In genomic region chr13:48201044-48201443, GRCh38 we compare ENCODE assay signal across 1 cellular context.
TF ChIP-seq lines count a peak whose summit lies in the region.

No MANE protein-coding gene starts in this region.

TF ChIP-seq in HepG2, 621 proteins besides CTCF, POLR2A, EP300 and RAD21 (continued from another document and continues in another):
- no peak for TF ChIP-seq AGO1 (IDR thresholded peaks at IDR 0.05; ENCODE audit: low read depth, low read length, poor library complexity, severe bottlenecking)
- TF ChIP-seq ZNF513 (CRISPR knock-in tag; conservative IDR thresholded peaks at IDR 0.05), result no peak
- TF ChIP-seq HOMEZ (CRISPR knock-in tag; IDR thresholded peaks at IDR 0.05; ENCODE audit: low read depth), result peak; percentile 85
- TF ChIP-seq FOXK2 (IDR thresholded peaks at IDR 0.05), result no peak
- no peak for TF ChIP-seq SMAD9 (CRISPR knock-in tag; IDR thresholded peaks at IDR 0.05)
- TF ChIP-seq CREB1 (IDR thresholded peaks at IDR 0.05), result no peak
- peak; percentile 22; the same call in 1 of the 2 replicates for TF ChIP-seq CREB1 (CRISPR knock-in tag; IDR thresholded peaks at IDR 0.05)
- 0 out of 2 replicates have a peak, but pooled peaks have one; percentile 16 for TF ChIP-seq SIX4 (CRISPR knock-in tag; IDR thresholded peaks at IDR 0.05)
- TF ChIP-seq ZNF646 (CRISPR knock-in tag; IDR thresholded peaks at IDR 0.05), result 0 out of 2 replicates have a peak, but pooled peaks have one; percentile 56
- no peak for TF ChIP-seq ZBTB40 (IDR thresholded peaks at IDR 0.05)
- TF ChIP-seq ZBTB40 (CRISPR knock-in tag; IDR thresholded peaks at IDR 0.05), result peak; percentile 81; the same call in 1 of the 2 replicates
- peak; percentile 95 for TF ChIP-seq POGZ (CRISPR knock-in tag; IDR thresholded peaks at IDR 0.05)
- 0 out of 2 replicates have a peak, but pooled peaks have one; percentile 45 for TF ChIP-seq ZBTB7B (CRISPR knock-in tag; IDR thresholded peaks at IDR 0.05)
- peak; percentile 36; the same call in 1 of the 2 replicates for TF ChIP-seq ZNF792 (CRISPR knock-in tag; IDR thresholded peaks at IDR 0.05)
- TF ChIP-seq ZFP36L1 (CRISPR knock-in tag; IDR thresholded peaks at IDR 0.05), result no peak
- no peak for TF ChIP-seq ZSCAN12 (CRISPR knock-in tag; IDR thresholded peaks at IDR 0.05)
- TF ChIP-seq SIX1 (CRISPR knock-in tag; IDR thresholded peaks at IDR 0.05; ENCODE audit: borderline replicate concordance), result peak; percentile 27; the same call in 1 of the 2 replicates
- TF ChIP-seq PRPF4 (IDR thresholded peaks at IDR 0.05; ENCODE audit: low read depth, low read length, poor library complexity, severe bottlenecking), result no peak
- no peak for TF ChIP-seq THAP11 (CRISPR knock-in tag; IDR thresholded peaks at IDR 0.05)
- TF ChIP-seq MED1 (CRISPR knock-in tag; IDR thresholded peaks at IDR 0.05), result peak; percentile 70
- no peak for TF ChIP-seq NRL (CRISPR knock-in tag; IDR thresholded peaks at IDR 0.05; ENCODE audit: borderline replicate concordance)
- TF ChIP-seq ZNF576 (CRISPR knock-in tag; IDR thresholded peaks at IDR 0.05), result no peak
- TF ChIP-seq ZNF619 (CRISPR knock-in tag; IDR thresholded peaks at IDR 0.05), result no peak
- no peak for TF ChIP-seq ZNF136 (CRISPR knock-in tag; IDR thresholded peaks at IDR 0.05; ENCODE audit: low read depth)
- peak; percentile 73 for TF ChIP-seq TEAD3 (CRISPR knock-in tag; optimal IDR thresholded peaks at IDR 0.05; ENCODE audit: borderline replicate concordance)
- peak; percentile 59; the same call in 1 of the 2 replicates for TF ChIP-seq ZNF547 (CRISPR knock-in tag; IDR thresholded peaks at IDR 0.05)
- TF ChIP-seq NFE2 (CRISPR knock-in tag; IDR thresholded peaks at IDR 0.05), result no peak
- no peak for TF ChIP-seq ZNF850 (CRISPR knock-in tag; conservative IDR thresholded peaks at IDR 0.05)
- TF ChIP-seq HIVEP1 (CRISPR knock-in tag; IDR thresholded peaks at IDR 0.05), result 0 out of 2 replicates have a peak, but pooled peaks have one; percentile 43
- no peak for TF ChIP-seq TRAFD1 (CRISPR knock-in tag; IDR thresholded peaks at IDR 0.05; ENCODE audit: borderline replicate concordance)
- no peak for TF ChIP-seq ZSCAN22 (CRISPR knock-in tag; IDR thresholded peaks at IDR 0.05)
- no peak for TF ChIP-seq ZNF432 (CRISPR knock-in tag; IDR thresholded peaks at IDR 0.05; ENCODE audit: borderline replicate concordance)
- no peak for TF ChIP-seq PLSCR1 (CRISPR knock-in tag; IDR thresholded peaks at IDR 0.05; ENCODE audit: borderline replicate concordance)
- TF ChIP-seq ZNF12 (CRISPR knock-in tag; IDR thresholded peaks at IDR 0.05), result 0 out of 2 replicates have a peak, but pooled peaks have one; percentile 37
- TF ChIP-seq ZNF629 (CRISPR knock-in tag; conservative IDR thresholded peaks at IDR 0.05), result no peak
- no peak for TF ChIP-seq ADNP (CRISPR knock-in tag; IDR thresholded peaks at IDR 0.05)
- no peak for TF ChIP-seq NBN (conservative IDR thresholded peaks at IDR 0.05)
- peak; percentile 67; the same call in 1 of the 2 replicates for TF ChIP-seq RXRA (CRISPR knock-in tag; IDR thresholded peaks at IDR 0.05)
- TF ChIP-seq SOX6 (IDR thresholded peaks at IDR 0.05), result no peak
- TF ChIP-seq SOX6 (CRISPR knock-in tag; IDR thresholded peaks at IDR 0.05), result peak; percentile 81
- TF ChIP-seq SP140L (CRISPR knock-in tag; IDR thresholded peaks at IDR 0.05; ENCODE audit: borderline replicate concordance), result no peak
- 0 out of 2 replicates have a peak, but pooled peaks have one; percentile 36 for TF ChIP-seq ZNF24 (IDR thresholded peaks at IDR 0.05)
- peak; percentile 75; the same call in 1 of the 2 replicates for TF ChIP-seq ESRRA (CRISPR knock-in tag; IDR thresholded peaks at IDR 0.05; ENCODE audit: low read depth)
- peak; percentile 44; the same call in 1 of the 2 replicates for TF ChIP-seq NFIC (IDR thresholded peaks at IDR 0.05; ENCODE audit: low read length)
- peak; percentile 44; the same call in 1 of the 2 replicates for TF ChIP-seq MAFF (IDR thresholded peaks at IDR 0.05; ENCODE audit: low read depth, low read length)
